14 cellular contexts compared by ENCODE assay signal in genomic region chr22:41951898-41952474, GRCh38.
DNase-seq lines count a peak whose midpoint lies in the region; ATAC-seq and TF ChIP-seq lines count a peak whose summit lies in the region.
"Had no signal": no experiment of that assay in that cellular context is flagged by ENCODE, and none has a peak within 500 bp of the region (broad histone marks: within the 10 kb centered on the region; RNA-seq: fewer than 3 reads in every experiment).

TSS of gene SMIM45 (plus strand) at chr22:41952150.

- H3K4me3 ChIP-seq in GM23338: no peak within 1 kb of the TSS
- no peak within 1 kb of the TSS for H3K4me3 ChIP-seq in fibroblast of pulmonary artery (replicated peaks; ENCODE audit: low read depth, low read length)
- H3K4me3 ChIP-seq in naive thymus-derived CD4-positive, alpha-beta T cell (ENCODE audit: low read length): no peak within 1 kb of the TSS

- peaks cover 15% of the 10 kb centered on the region for H3K4me1 Mint-ChIP-seq in GM23338
- peaks cover 0 to 16% (median 3%) of the 10 kb centered on the region in 7 donors for H3K4me1 Mint-ChIP-seq in naive thymus-derived CD4-positive, alpha-beta T cell
- H3K4me1 Mint-ChIP-seq: central memory CD8-positive, alpha-beta T cell had no signal

- no peaks in the 10 kb centered on the region for H3K9me2 ChIP-seq in GM23338 (ENCODE audit: insufficient read depth)

- H3K27me3 Mint-ChIP-seq in GM23338 (ENCODE audit: insufficient read depth, low read depth, poor library complexity): peaks cover 17% of the 10 kb centered on the region
- no peaks in the 10 kb centered on the region for H3K27me3 Mint-ChIP-seq in naive thymus-derived CD4-positive, alpha-beta T cell
- H3K27me3 Mint-ChIP-seq: central memory CD8-positive, alpha-beta T cell had no signal

- no peaks in the 10 kb centered on the region for H3K9me3 ChIP-seq in naive thymus-derived CD4-positive, alpha-beta T cell (ENCODE audit: control insufficient read depth in 2 of 3, low read length in 3 of 3)

- H2AFZ ChIP-seq in GM23338: peak within 1 kb of the TSS; percentile 28; the same call in 1 of the 2 replicates

- H3F3A ChIP-seq in GM23338 (replicated peaks; ENCODE audit: low read depth): 0 out of 2 replicates have a peak, but pooled peaks cover 6% of the 10 kb centered on the region

- POLR2A ChIA-PET in naive thymus-derived CD4-positive, alpha-beta T cell (lab: Charles Lee): interaction anchor here (1.2 kb wide), 1 partner anchor 13 kb away, joined by 3 read pairs; no protein-coding TSS in a partner anchor

- peak within 1 kb of the TSS; percentile 67 for H3K4me2 ChIP-seq in GM23338

- H3K27ac ChIP-seq in GM23338 (ENCODE audit: low read depth): no peak within 1 kb of the TSS
- no peak within 1 kb of the TSS for H3K27ac ChIP-seq in naive thymus-derived CD4-positive, alpha-beta T cell (ENCODE audit: low read depth, low read length)

- H3K4me1 ChIP-seq in GM23338 (ENCODE audit: insufficient read depth): peaks cover 12% of the 10 kb centered on the region
- peaks cover 0 to 13% of the 10 kb centered on the region in 2 donors for H3K4me1 ChIP-seq in naive thymus-derived CD4-positive, alpha-beta T cell (ENCODE audit: control insufficient read depth in 2 of 2, insufficient read depth in 2 of 2, low read length in 2 of 2)

- CTCF ChIA-PET in naive thymus-derived CD4-positive, alpha-beta T cell (lab: Charles Lee): interaction anchor here (0.6 to 0.8 kb wide), 2 partner anchors 27 to 140 kb away, joined by 3 read pairs; no protein-coding TSS in a partner anchor

- no peak within 1 kb of the TSS for H3K27ac Mint-ChIP-seq in GM23338
- H3K27ac Mint-ChIP-seq in naive thymus-derived CD4-positive, alpha-beta T cell: no peak within 1 kb of the TSS
- H3K27ac Mint-ChIP-seq: activated T-helper 2 cell treated with anti-CD3 and anti-CD28 coated beads, Interferon-gamma antibody, Interleukin-2, Interleukin-4, amounts not matched to agents 10 μg/mL and 5 μg/mL and 100 μg/mL, durations not matched to agents 14 hours and 24 hours and 36 hours had no signal

- ATAC-seq in GM23338 (peak; percentile 66), HG03565 (IDR thresholded peaks at IDR 0.05; ENCODE audit: unreplicated experiment) (no peak)
- no peak for ATAC-seq in naive thymus-derived CD4-positive, alpha-beta T cell

- TF ChIP-seq CTCF in GM23338 (conservative IDR thresholded peaks at IDR 0.05; ENCODE audit: low read depth in 2 of 2) (peak; percentile 20 to 47; a peak in 2 of 4 replicates), fibroblast of pulmonary artery (IDR thresholded peaks at IDR 0.05; ENCODE audit: low read length, missing control alignments) (no peak)

- H3K79me2 ChIP-seq in GM23338 (replicated peaks; ENCODE audit: insufficient read depth): no peaks in the 10 kb centered on the region

- DNase-seq in GM23338 (ENCODE audit: low spot score) (peak; percentile 87), NCI-H524 treated with DMSO at 0.1 percent for 48 hours (lab: John Stamatoyannopoulos, UW) (peak; percentile 72), fibroblast of pulmonary artery (ENCODE audit: low read depth) (peak; percentile 10), retina (peak; percentile 93), kidney glomerular epithelial cell (lab: John Stamatoyannopoulos, UW) (no peak)
- no peak for DNase-seq in naive thymus-derived CD4-positive, alpha-beta T cell
- DNase-seq in activated CD4-positive, CD25-positive, alpha-beta regulatory T cell treated with anti-CD3 and anti-CD28 coated beads, Interleukin-2, amount 50 U/mL, for 72 hours: no peak
- DNase-seq: DND-41, HCEC 1CT, mammary epithelial cell, NCI-H1105 had no signal

- H3K36me3 Mint-ChIP-seq in GM23338 (ENCODE audit: low read depth): no peaks in the 10 kb centered on the region; the same call in 2 of the 3 replicates
- no peaks in the 10 kb centered on the region for H3K36me3 Mint-ChIP-seq in naive thymus-derived CD4-positive, alpha-beta T cell

- H3K27me3 ChIP-seq in GM23338 (ENCODE audit: insufficient read depth): 0 out of 2 replicates have a peak, but pooled peaks cover 3% of the 10 kb centered on the region
- no peaks in the 10 kb centered on the region for H3K27me3 ChIP-seq in naive thymus-derived CD4-positive, alpha-beta T cell (ENCODE audit: control insufficient read depth in 2 of 2, insufficient read depth in 2 of 2, low read length in 2 of 2)

- intact Hi-C loops in naive thymus-derived CD4-positive, alpha-beta T cell (cut with micrococcal nuclease): no loop called here

- no peaks in the 10 kb centered on the region; the same call in 1 of the 2 replicates for H4K20me1 ChIP-seq in GM23338 (replicated peaks; ENCODE audit: insufficient read depth)

- no peaks in the 10 kb centered on the region for H3K9me3 Mint-ChIP-seq in GM23338
- peaks cover 0 to 2% (median 0%) of the 10 kb centered on the region in 11 donors for H3K9me3 Mint-ChIP-seq in naive thymus-derived CD4-positive, alpha-beta T cell
- H3K9me3 Mint-ChIP-seq: activated T-helper 2 cell treated with anti-CD3 and anti-CD28 coated beads, Interferon-gamma antibody, Interleukin-2, Interleukin-4, amounts not matched to agents 10 μg/mL and 5 μg/mL and 100 μg/mL, durations not matched to agents 14 hours and 24 hours and 36 hours; central memory CD8-positive, alpha-beta T cell had no signal

- H3K4me3 Mint-ChIP-seq in GM23338: no peak within 1 kb of the TSS
- H3K4me3 Mint-ChIP-seq in naive thymus-derived CD4-positive, alpha-beta T cell: no peak within 1 kb of the TSS
- H3K4me3 Mint-ChIP-seq: central memory CD8-positive, alpha-beta T cell had no signal

- no peaks in the 10 kb centered on the region for H3K36me3 ChIP-seq in GM23338 (ENCODE audit: insufficient read depth)
- H3K36me3 ChIP-seq in naive thymus-derived CD4-positive, alpha-beta T cell (ENCODE audit: control insufficient read depth in 2 of 3, insufficient read depth in 3 of 3, low read length in 3 of 3): no peaks in the 10 kb centered on the region

TF ChIP-seq in GM23338, 12 proteins besides CTCF, POLR2A, EP300 and RAD21 (continues in another document):
- TF ChIP-seq EZH2phosphoT487 (IDR thresholded peaks at IDR 0.05; ENCODE audit: unreplicated experiment): no peak
- TF ChIP-seq NANOG (IDR thresholded peaks at IDR 0.05; ENCODE audit: borderline replicate concordance): no peak
- TF ChIP-seq ETS1 (IDR thresholded peaks at IDR 0.05): no peak
- no peak for TF ChIP-seq CREB1 (CRISPR knock-in tag; IDR thresholded peaks at IDR 0.05; ENCODE audit: low read depth)
- no peak for TF ChIP-seq JUNB (IDR thresholded peaks at IDR 0.05; ENCODE audit: unreplicated experiment)
- TF ChIP-seq ZNF331 (CRISPR knock-in tag; IDR thresholded peaks at IDR 0.05; ENCODE audit: low read depth): no peak

Comparison
In these comparisons a context has a peak if more than half of its experiments do, and no peak if none do; other contexts are left out.
1. DNase-seq: peak in GM23338 (single experiment), NCI-H524 treated with DMSO at 0.1 percent for 48 hours (single experiment), fibroblast of pulmonary artery (single experiment) and retina (single experiment); none in kidney glomerular epithelial cell (single experiment), naive thymus-derived CD4-positive, alpha-beta T cell (0 of 9) and activated CD4-positive, CD25-positive, alpha-beta regulatory T cell treated with anti-CD3 and anti-CD28 coated beads, Interleukin-2, amount 50 U/mL, for 72 hours (single experiment).